1 cellular context compared by ENCODE assay signal in genomic region chr17:76714336-76714735, GRCh38.
TF ChIP-seq lines count a peak whose summit lies in the region.

No MANE protein-coding gene starts in this region.

TF ChIP-seq in HepG2, 621 proteins besides CTCF, POLR2A, EP300 and RAD21:
- TF ChIP-seq ZNF777 (CRISPR knock-in tag; IDR thresholded peaks at IDR 0.05) (no peak), ZNF253 (CRISPR knock-in tag; IDR thresholded peaks at IDR 0.05; ENCODE audit: borderline replicate concordance) (no peak), KLF9 (CRISPR knock-in tag; IDR thresholded peaks at IDR 0.05; ENCODE audit: low read depth) (no peak), TBX2 (CRISPR knock-in tag; IDR thresholded peaks at IDR 0.05; ENCODE audit: borderline replicate concordance) (peak; percentile 14; the same call in 1 of the 2 replicates), GATAD2A (CRISPR knock-in tag; IDR thresholded peaks at IDR 0.05) (no peak), ZNF224 (CRISPR knock-in tag; IDR thresholded peaks at IDR 0.05) (no peak), NRL (CRISPR knock-in tag; IDR thresholded peaks at IDR 0.05; ENCODE audit: borderline replicate concordance) (0 out of 2 replicates have a peak, but pooled peaks have one; percentile 32), BCL6 (CRISPR knock-in tag; IDR thresholded peaks at IDR 0.05) (no peak)
